Comparison of ENCODE assay signal across 1 cellular context in genomic region chr2:172103471-172104292, GRCh38.
TF ChIP-seq lines count a peak whose summit lies in the region.

No MANE protein-coding gene starts in this region.

TF ChIP-seq in K562, 482 proteins besides CTCF, POLR2A, EP300 and RAD21 (continued from another document and continues in another):
- TF ChIP-seq, protein P1, sequence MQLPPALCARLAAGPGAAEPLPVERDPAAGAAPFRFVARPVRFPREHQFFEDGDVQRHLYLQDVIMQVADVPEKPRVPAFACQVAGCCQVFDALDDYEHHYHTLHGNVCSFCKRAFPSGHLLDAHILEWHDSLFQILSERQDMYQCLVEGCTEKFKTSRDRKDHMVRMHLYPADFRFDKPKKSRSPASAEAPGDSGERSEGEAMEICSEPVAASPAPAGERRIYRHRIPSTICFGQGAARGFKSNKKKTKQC (CRISPR knock-in tag; IDR thresholded peaks at IDR 0.05) = no peak
- TF ChIP-seq HIVEP1 (CRISPR knock-in tag; IDR thresholded peaks at IDR 0.05) (no peak), ZSCAN29 (IDR thresholded peaks at IDR 0.05) (no peak), TFAM (CRISPR knock-in tag; conservative IDR thresholded peaks at IDR 0.05) (no peak), ZNF609 (CRISPR knock-in tag; IDR thresholded peaks at IDR 0.05; ENCODE audit: borderline replicate concordance) (no peak), ZNF668 (CRISPR knock-in tag; IDR thresholded peaks at IDR 0.05) (no peak), EGR1 (conservative IDR thresholded peaks at IDR 0.05) (no peak), ZNF644 (tag; IDR thresholded peaks at IDR 0.05; ENCODE audit: low read depth) (no peak), NFIC (IDR thresholded peaks at IDR 0.05) (peak; percentile 39; the same call in 1 of the 2 replicates), ZNF592 (IDR thresholded peaks at IDR 0.05) (no peak), E2F4 (CRISPR knock-in tag; IDR thresholded peaks at IDR 0.05; ENCODE audit: low read depth) (no peak), MAZ (CRISPR knock-in tag; conservative IDR thresholded peaks at IDR 0.05 in 1 of 2, IDR thresholded peaks at IDR 0.05 in 1 of 2) (peak in 1 of 2 experiments; percentile 84; a peak in 2 of 4 replicates), ZNF740 (CRISPR knock-in tag; IDR thresholded peaks at IDR 0.05) (0 out of 2 replicates have a peak, but pooled peaks have one; percentile 51), ZNF740 (tag; IDR thresholded peaks at IDR 0.05) (no peak), ZNF639 (CRISPR knock-in tag; conservative IDR thresholded peaks at IDR 0.05 in 1 of 2, IDR thresholded peaks at IDR 0.05 in 1 of 2) (no peak), POLR2G (IDR thresholded peaks at IDR 0.05; ENCODE audit: low read depth, low read length) (no peak), TFE3 (CRISPR knock-in tag; IDR thresholded peaks at IDR 0.05) (no peak), SMAD4 (CRISPR knock-in tag; conservative IDR thresholded peaks at IDR 0.05) (peak; percentile 53; the same call in 1 of the 2 replicates), ZNF699 (CRISPR knock-in tag; IDR thresholded peaks at IDR 0.05; ENCODE audit: insufficient replicate concordance) (no peak), MED1 (CRISPR knock-in tag; IDR thresholded peaks at IDR 0.05; ENCODE audit: borderline replicate concordance) (no peak), BMI1 (IDR thresholded peaks at IDR 0.05; ENCODE audit: low read length) (no peak), GTF2B (IDR thresholded peaks at IDR 0.05; ENCODE audit: extremely low read depth, insufficient read length) (no peak), ELF2 (CRISPR knock-in tag; IDR thresholded peaks at IDR 0.05) (no peak), COPS2 (conservative IDR thresholded peaks at IDR 0.05) (no peak), NR1H2 (CRISPR knock-in tag; IDR thresholded peaks at IDR 0.05) (no peak)
- TF ChIP-seq, protein P2, sequence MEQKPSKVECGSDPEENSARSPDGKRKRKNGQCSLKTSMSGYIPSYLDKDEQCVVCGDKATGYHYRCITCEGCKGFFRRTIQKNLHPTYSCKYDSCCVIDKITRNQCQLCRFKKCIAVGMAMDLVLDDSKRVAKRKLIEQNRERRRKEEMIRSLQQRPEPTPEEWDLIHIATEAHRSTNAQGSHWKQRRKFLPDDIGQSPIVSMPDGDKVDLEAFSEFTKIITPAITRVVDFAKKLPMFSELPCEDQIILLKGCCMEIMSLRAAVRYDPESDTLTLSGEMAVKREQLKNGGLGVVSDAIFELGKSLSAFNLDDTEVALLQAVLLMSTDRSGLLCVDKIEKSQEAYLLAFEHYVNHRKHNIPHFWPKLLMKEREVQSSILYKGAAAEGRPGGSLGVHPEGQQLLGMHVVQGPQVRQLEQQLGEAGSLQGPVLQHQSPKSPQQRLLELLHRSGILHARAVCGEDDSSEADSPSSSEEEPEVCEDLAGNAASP (IDR thresholded peaks at IDR 0.05) = no peak
- TF ChIP-seq, protein P3, sequence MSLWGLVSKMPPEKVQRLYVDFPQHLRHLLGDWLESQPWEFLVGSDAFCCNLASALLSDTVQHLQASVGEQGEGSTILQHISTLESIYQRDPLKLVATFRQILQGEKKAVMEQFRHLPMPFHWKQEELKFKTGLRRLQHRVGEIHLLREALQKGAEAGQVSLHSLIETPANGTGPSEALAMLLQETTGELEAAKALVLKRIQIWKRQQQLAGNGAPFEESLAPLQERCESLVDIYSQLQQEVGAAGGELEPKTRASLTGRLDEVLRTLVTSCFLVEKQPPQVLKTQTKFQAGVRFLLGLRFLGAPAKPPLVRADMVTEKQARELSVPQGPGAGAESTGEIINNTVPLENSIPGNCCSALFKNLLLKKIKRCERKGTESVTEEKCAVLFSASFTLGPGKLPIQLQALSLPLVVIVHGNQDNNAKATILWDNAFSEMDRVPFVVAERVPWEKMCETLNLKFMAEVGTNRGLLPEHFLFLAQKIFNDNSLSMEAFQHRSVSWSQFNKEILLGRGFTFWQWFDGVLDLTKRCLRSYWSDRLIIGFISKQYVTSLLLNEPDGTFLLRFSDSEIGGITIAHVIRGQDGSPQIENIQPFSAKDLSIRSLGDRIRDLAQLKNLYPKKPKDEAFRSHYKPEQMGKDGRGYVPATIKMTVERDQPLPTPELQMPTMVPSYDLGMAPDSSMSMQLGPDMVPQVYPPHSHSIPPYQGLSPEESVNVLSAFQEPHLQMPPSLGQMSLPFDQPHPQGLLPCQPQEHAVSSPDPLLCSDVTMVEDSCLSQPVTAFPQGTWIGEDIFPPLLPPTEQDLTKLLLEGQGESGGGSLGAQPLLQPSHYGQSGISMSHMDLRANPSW (CRISPR knock-in tag; IDR thresholded peaks at IDR 0.05) = no peak
- TF ChIP-seq, protein P4, sequence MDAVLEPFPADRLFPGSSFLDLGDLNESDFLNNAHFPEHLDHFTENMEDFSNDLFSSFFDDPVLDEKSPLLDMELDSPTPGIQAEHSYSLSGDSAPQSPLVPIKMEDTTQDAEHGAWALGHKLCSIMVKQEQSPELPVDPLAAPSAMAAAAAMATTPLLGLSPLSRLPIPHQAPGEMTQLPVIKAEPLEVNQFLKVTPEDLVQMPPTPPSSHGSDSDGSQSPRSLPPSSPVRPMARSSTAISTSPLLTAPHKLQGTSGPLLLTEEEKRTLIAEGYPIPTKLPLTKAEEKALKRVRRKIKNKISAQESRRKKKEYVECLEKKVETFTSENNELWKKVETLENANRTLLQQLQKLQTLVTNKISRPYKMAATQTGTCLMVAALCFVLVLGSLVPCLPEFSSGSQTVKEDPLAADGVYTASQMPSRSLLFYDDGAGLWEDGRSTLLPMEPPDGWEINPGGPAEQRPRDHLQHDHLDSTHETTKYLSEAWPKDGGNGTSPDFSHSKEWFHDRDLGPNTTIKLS (IDR thresholded peaks at IDR 0.05; ENCODE audit: borderline replicate concordance, low read depth) = 0 out of 2 replicates have a peak, but pooled peaks have one; percentile 14
- TF ChIP-seq, protein P5, sequence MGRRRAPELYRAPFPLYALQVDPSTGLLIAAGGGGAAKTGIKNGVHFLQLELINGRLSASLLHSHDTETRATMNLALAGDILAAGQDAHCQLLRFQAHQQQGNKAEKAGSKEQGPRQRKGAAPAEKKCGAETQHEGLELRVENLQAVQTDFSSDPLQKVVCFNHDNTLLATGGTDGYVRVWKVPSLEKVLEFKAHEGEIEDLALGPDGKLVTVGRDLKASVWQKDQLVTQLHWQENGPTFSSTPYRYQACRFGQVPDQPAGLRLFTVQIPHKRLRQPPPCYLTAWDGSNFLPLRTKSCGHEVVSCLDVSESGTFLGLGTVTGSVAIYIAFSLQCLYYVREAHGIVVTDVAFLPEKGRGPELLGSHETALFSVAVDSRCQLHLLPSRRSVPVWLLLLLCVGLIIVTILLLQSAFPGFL (CRISPR knock-in tag; IDR thresholded peaks at IDR 0.05) = no peak
- TF ChIP-seq, protein P6, sequence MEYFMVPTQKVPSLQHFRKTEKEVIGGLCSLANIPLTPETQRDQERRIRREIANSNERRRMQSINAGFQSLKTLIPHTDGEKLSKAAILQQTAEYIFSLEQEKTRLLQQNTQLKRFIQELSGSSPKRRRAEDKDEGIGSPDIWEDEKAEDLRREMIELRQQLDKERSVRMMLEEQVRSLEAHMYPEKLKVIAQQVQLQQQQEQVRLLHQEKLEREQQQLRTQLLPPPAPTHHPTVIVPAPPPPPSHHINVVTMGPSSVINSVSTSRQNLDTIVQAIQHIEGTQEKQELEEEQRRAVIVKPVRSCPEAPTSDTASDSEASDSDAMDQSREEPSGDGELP (CRISPR knock-in tag; IDR thresholded peaks at IDR 0.05; ENCODE audit: borderline replicate concordance) = peak; percentile 75; the same call in 1 of the 2 replicates
